In the genomic region with DNA sequence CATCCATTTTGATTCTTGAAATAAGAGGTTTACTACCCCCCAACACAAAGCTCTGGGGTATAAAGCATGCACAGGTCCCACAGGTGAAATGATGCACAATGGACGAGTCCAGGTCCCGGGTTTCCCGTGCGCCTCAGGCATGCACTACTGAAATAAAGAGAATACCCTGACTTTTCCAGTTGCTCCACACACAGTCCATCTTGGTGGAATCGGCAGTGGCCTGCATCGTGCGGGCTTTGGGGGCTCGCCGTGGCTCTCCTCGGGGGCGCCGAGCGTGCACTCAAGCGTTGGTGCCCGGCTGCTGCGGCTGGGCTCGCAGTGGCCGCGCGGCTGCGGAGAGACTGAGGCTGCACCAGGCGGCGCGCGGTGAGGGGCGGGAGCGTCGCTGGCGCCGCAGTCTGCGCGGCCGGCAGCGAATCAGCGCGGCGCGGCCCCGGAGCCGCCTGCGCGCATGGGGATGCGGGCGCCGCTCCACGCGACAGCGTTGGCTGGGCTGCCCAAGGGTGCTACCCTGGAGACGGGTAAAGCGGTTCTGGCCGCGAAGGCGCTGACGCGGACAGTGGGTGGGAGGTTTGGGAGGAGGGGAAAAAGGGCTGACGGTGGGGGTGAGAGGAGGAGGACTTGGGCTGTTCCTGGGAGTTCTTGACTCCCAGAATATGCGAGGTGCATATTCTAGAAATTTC, we compare ENCODE assay signal across 10 cellular contexts. TPM values are rescaled to one million over a fixed set of nuclear protein-coding genes. Genes with fewer than 3 reads are reported as not detected.
DNase-seq lines count a peak whose midpoint lies in the region; ATAC-seq and TF ChIP-seq lines count a peak whose summit lies in the region.
"Had no signal": no experiment of that assay in that cellular context is flagged by ENCODE, and none has a peak within 500 bp of the region (broad histone marks: within the 10 kb centered on the region; RNA-seq: fewer than 3 reads in every experiment).

No MANE protein-coding gene starts in this region.

- no peaks in the 10 kb centered on the region for H3F3A ChIP-seq in smooth muscle cell (ENCODE audit: low read depth)

- no peaks in the 10 kb centered on the region for H4K20me1 ChIP-seq in smooth muscle cell (ENCODE audit: low read depth)

- H3K27ac ChIP-seq in smooth muscle cell (ENCODE audit: low read depth): no peak overlapping the region

- H3K9ac ChIP-seq in smooth muscle cell (ENCODE audit: low read depth): no peak overlapping the region

- no peak overlapping the region for H3K27ac Mint-ChIP-seq in T-helper 17 cell

- DNase-seq in NCI-H2029 (lab: John Stamatoyannopoulos, UW) (peak; percentile 9), NCI-H2029 treated with DMSO at 0.1 percent for 48 hours (lab: John Stamatoyannopoulos, UW) (no peak), T-helper 17 cell (no peak), hepatic stellate cell (ENCODE audit: low spot score) (peak; percentile 45), smooth muscle cell (lab: John Stamatoyannopoulos, UW; ENCODE audit: unreplicated experiment) (no peak)
- DNase-seq in activated naive CD4-positive, alpha-beta T cell (lab: John Stamatoyannopoulos, UW): no peak

- H2AFZ ChIP-seq in smooth muscle cell (ENCODE audit: low read depth): no peak overlapping the region

- peaks cover 4% of the 10 kb centered on the region for H3K36me3 Mint-ChIP-seq in T-helper 17 cell (ENCODE audit: low read depth)

- H3K4me1 Mint-ChIP-seq in T-helper 17 cell: peaks cover 2% of the 10 kb centered on the region

- TF ChIP-seq CTCF in smooth muscle cell (IDR thresholded peaks at IDR 0.05; ENCODE audit: borderline replicate concordance, insufficient read depth, poor library complexity, severe bottlenecking): no peak

- peak overlapping the region; percentile 88 for H3K4me2 ChIP-seq in smooth muscle cell

- H3K36me3 ChIP-seq in smooth muscle cell (ENCODE audit: low read depth): no peaks in the 10 kb centered on the region

- ATAC-seq in T-helper 17 cell: no peak
- no peak for ATAC-seq in GM18511 (IDR thresholded peaks at IDR 0.05; ENCODE audit: unreplicated experiment)
- no peak for ATAC-seq in GM21737 (IDR thresholded peaks at IDR 0.05; ENCODE audit: unreplicated experiment)

- no peaks in the 10 kb centered on the region for H3K4me1 ChIP-seq in smooth muscle cell (ENCODE audit: low read depth)

- H3K79me2 ChIP-seq in smooth muscle cell (ENCODE audit: low read depth): no peaks in the 10 kb centered on the region

- peak overlapping the region; percentile 49 for H3K4me3 ChIP-seq in smooth muscle cell

- WGBS in smooth muscle cell (ENCODE audit: low lambda C conversion rate): 2% methylated on average over 55 of the region's 57 CpGs

- peaks cover 65% of the 10 kb centered on the region for H3K27me3 Mint-ChIP-seq in T-helper 17 cell

- peaks cover 72% of the 10 kb centered on the region for H3K27me3 ChIP-seq in smooth muscle cell (ENCODE audit: low read depth)

- peak overlapping the region; percentile 25 for H3K4me3 Mint-ChIP-seq in T-helper 17 cell

- H3K9me3 ChIP-seq in T-helper 17 cell (ENCODE audit: control insufficient read depth, low read length, poor library complexity, severe bottlenecking) (no peaks in the 10 kb centered on the region), smooth muscle cell (replicated peaks; ENCODE audit: low read depth) (no peaks in the 10 kb centered on the region)

RNA-seq across cellular contexts. Expression of gene CCDC175, which starts 53.8 kb away (rescaled TPM):
- under 1 TPM in 1 of 2 donors, not detected in 1; 0.39 TPM for total RNA-seq in T-helper 17 cell
- total RNA-seq in smooth muscle cell: not detected in 2 replicates
- polyA plus RNA-seq in smooth muscle cell: not detected in 2 replicates
- total RNA-seq: liver had no signal
- polyA plus RNA-seq: BJ, liver had no signal

Comparison
In these comparisons a context has a peak if more than half of its experiments do, and no peak if none do; other contexts are left out.
1. DNase-seq: peak in NCI-H2029 (single experiment) and hepatic stellate cell (single experiment); none in NCI-H2029 treated with DMSO at 0.1 percent for 48 hours (single experiment), T-helper 17 cell (0 of 3), smooth muscle cell (single experiment) and activated naive CD4-positive, alpha-beta T cell (0 of 4).